Comparison of ENCODE assay signal across 1 cellular context in the genomic region with DNA sequence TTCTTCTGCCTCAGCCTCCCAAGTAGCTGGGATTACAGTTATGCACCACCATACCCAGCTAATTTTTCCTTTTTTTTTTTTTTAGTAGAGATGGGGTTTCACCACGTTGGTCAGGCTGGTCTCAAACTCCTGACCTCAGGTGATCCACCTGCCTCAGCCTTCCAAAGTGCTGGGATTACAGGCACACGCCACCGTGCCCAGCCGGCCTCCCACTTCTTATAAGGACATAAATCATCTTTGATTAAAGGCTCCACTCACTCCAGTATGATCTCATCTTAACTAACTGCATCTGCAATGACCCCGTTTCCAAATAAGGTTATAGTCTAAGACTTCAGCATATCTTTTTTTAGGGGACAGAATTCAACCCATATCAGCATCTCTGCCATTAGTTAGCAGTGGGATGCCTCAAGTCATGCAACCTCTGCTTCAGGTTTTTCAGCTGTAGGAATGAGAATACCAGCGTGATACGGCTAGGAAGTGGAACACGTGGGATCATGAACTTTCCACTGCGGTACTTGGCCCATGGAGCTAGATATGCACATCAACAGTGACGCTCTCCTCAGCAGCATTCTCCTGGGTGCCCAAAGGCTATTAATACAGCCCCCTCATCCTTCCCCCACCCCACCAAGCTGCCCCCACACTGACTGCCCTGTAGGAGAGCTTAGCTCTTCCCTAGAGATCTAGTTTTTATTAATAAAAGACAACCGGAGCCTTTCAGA.
TF ChIP-seq lines count a peak whose summit lies in the region.

No MANE protein-coding gene starts in this region.

TF ChIP-seq in GM23338, 12 proteins besides CTCF, POLR2A, EP300 and RAD21 (continued from another document):
- TF ChIP-seq ZNF331 (CRISPR knock-in tag; IDR thresholded peaks at IDR 0.05; ENCODE audit: low read depth): no peak
- TF ChIP-seq, protein P1, sequence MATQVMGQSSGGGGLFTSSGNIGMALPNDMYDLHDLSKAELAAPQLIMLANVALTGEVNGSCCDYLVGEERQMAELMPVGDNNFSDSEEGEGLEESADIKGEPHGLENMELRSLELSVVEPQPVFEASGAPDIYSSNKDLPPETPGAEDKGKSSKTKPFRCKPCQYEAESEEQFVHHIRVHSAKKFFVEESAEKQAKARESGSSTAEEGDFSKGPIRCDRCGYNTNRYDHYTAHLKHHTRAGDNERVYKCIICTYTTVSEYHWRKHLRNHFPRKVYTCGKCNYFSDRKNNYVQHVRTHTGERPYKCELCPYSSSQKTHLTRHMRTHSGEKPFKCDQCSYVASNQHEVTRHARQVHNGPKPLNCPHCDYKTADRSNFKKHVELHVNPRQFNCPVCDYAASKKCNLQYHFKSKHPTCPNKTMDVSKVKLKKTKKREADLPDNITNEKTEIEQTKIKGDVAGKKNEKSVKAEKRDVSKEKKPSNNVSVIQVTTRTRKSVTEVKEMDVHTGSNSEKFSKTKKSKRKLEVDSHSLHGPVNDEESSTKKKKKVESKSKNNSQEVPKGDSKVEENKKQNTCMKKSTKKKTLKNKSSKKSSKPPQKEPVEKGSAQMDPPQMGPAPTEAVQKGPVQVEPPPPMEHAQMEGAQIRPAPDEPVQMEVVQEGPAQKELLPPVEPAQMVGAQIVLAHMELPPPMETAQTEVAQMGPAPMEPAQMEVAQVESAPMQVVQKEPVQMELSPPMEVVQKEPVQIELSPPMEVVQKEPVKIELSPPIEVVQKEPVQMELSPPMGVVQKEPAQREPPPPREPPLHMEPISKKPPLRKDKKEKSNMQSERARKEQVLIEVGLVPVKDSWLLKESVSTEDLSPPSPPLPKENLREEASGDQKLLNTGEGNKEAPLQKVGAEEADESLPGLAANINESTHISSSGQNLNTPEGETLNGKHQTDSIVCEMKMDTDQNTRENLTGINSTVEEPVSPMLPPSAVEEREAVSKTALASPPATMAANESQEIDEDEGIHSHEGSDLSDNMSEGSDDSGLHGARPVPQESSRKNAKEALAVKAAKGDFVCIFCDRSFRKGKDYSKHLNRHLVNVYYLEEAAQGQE (IDR thresholded peaks at IDR 0.05; ENCODE audit: unreplicated experiment): no peak
